8 cellular contexts compared by ENCODE assay signal in the genomic region with DNA sequence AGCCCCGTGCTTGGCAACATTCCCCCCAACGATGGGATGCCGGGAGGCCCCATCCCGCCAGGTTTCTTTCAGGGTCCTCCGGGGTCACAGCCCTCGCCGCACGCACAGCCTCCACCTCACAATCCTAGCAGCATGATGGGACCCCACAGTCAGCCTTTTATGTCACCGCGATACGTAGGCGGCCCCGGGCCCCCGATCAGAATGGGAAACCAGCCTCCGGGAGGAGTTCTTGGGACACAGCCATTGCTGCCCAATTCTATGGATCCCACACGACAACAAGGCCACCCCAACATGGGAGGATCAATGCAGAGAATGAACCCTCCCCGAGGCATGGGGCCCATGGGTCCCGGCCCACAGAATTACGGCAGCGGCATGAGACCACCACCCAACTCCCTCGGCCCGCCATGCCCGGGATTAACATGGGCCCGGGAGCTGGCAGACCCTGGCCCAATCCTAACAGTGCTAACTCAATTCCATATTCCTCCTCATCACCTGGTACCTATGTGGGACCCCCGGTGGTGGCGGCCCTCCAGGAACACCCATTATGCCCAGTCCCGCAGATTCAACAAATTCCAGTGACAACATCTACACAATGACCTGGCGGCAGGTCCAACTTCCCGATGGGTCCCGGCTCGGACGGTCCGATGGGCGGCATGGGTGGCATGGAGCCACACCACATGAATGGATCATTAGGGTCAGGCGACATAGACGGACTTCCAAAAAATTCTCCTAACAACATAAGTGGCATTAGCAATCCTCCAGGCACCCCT.
A peak's percentile ranks its signal among the peaks of the same experiment; 100 is the strongest.
DNase-seq lines count a peak whose midpoint lies in the region; ATAC-seq and TF ChIP-seq lines count a peak whose summit lies in the region.
"Not testable (repeated sequence)": the region's sequence is repeated elsewhere in the genome, so short reads cannot be mapped to it uniquely, and the experiment has no call there.

No MANE protein-coding gene starts in this region.

- not testable (repeated sequence) for TF ChIP-seq CTCF in CD8-positive, alpha-beta T cell (IDR thresholded peaks at IDR 0.05); retinal pigment epithelial cell (conservative IDR thresholded peaks at IDR 0.05; ENCODE audit: low read depth, low read length); type B pancreatic cell (conservative IDR thresholded peaks at IDR 0.05)

- H3K27ac Mint-ChIP-seq in CD8-positive, alpha-beta T cell; activated naive CD4-positive, alpha-beta T cell treated with anti-CD3 and anti-CD28 coated beads, Interleukin-2, amount 10 ng/mL, durations not matched to agents 7 days and 5 days; type B pancreatic cell: not testable (repeated sequence)
- H3K27ac Mint-ChIP-seq in naive B cell = peak overlapping the region in 1 of 6 donors; percentile 27

- H3K4me3 ChIP-seq in CD8-positive, alpha-beta T cell (ENCODE audit: low read depth, low read length) = peak overlapping the region; percentile 12
- H3K4me3 ChIP-seq in SJCRH30 (peak overlapping the region; percentile 55; the same call in 1 of the 2 replicates), duodenal mucosa (ENCODE audit: low read depth in 1 of 2, low read length in 2 of 2) (peak overlapping the region; percentile 36 to 53), iPS DF 6.9 (ENCODE audit: low read length) (peak overlapping the region; percentile 47; the same call in 1 of the 2 replicates), retinal pigment epithelial cell (ENCODE audit: low read length) (peak overlapping the region; percentile 49)

- WGBS in iPS DF 6.9 (ENCODE audit: insufficient coverage, insufficient read length) = no CpG with 5 or more reads among the region's 36 CpGs

- H3K27ac ChIP-seq in CD8-positive, alpha-beta T cell (ENCODE audit: low read depth, low read length); SJCRH30; duodenal mucosa (ENCODE audit: low read depth, low read length); iPS DF 6.9 (ENCODE audit: low read length): not testable (repeated sequence)

- H3K4me1 Mint-ChIP-seq in CD8-positive, alpha-beta T cell (ENCODE audit: low read depth); activated naive CD4-positive, alpha-beta T cell treated with anti-CD3 and anti-CD28 coated beads, Interleukin-2, amount 10 ng/mL, durations not matched to agents 7 days and 5 days; naive B cell; type B pancreatic cell (ENCODE audit: unreplicated experiment): not testable (repeated sequence)

- H3K36me3 ChIP-seq in CD8-positive, alpha-beta T cell (ENCODE audit: insufficient read depth, low read length); SJCRH30; duodenal mucosa (ENCODE audit: control insufficient read depth in 1 of 2, insufficient read depth in 2 of 2, low read length in 2 of 2); iPS DF 6.9 (ENCODE audit: control insufficient read depth, insufficient read depth, low read length): not testable (repeated sequence)

- H3K4me3 Mint-ChIP-seq in CD8-positive, alpha-beta T cell = peak overlapping the region; percentile 63
- peak overlapping the region; percentile 6 for H3K4me3 Mint-ChIP-seq in activated naive CD4-positive, alpha-beta T cell treated with anti-CD3 and anti-CD28 coated beads, Interleukin-2, amount 10 ng/mL, durations not matched to agents 7 days and 5 days
- H3K4me3 Mint-ChIP-seq in naive B cell (peak overlapping the region; percentile 47 to 74 (median 58)), type B pancreatic cell (peak overlapping the region; percentile 85)

- not testable (repeated sequence) for H3K9me3 ChIP-seq in CD8-positive, alpha-beta T cell (ENCODE audit: low read length); SJCRH30 (replicated peaks); duodenal mucosa (ENCODE audit: control insufficient read depth in 1 of 2, low read length in 2 of 2); iPS DF 6.9 (ENCODE audit: control insufficient read depth, insufficient read depth, low read length)

- peaks cover 48% of the 10 kb centered on the region for H3K27me3 Mint-ChIP-seq in CD8-positive, alpha-beta T cell (ENCODE audit: low read depth)
- peaks cover 47% of the 10 kb centered on the region for H3K27me3 Mint-ChIP-seq in activated naive CD4-positive, alpha-beta T cell treated with anti-CD3 and anti-CD28 coated beads, Interleukin-2, amount 10 ng/mL, durations not matched to agents 7 days and 5 days
- H3K27me3 Mint-ChIP-seq in naive B cell (peaks cover 25 to 34% (median 32%) of the 10 kb centered on the region in 3 donors), type B pancreatic cell (peaks cover 52% of the 10 kb centered on the region)

- H3K9me3 Mint-ChIP-seq in CD8-positive, alpha-beta T cell; activated naive CD4-positive, alpha-beta T cell treated with anti-CD3 and anti-CD28 coated beads, Interleukin-2, amount 10 ng/mL, durations not matched to agents 7 days and 5 days; naive B cell; type B pancreatic cell: not testable (repeated sequence)

- DNase-seq in CD8-positive, alpha-beta T cell; SJCRH30; activated naive CD4-positive, alpha-beta T cell treated with anti-CD3 and anti-CD28 coated beads, Interleukin-2, amount 10 ng/mL, durations not matched to agents 7 days and 5 days; iPS DF 6.9 (ENCODE audit: low read depth, low spot score); naive B cell; retinal pigment epithelial cell (ENCODE audit: low read depth); type B pancreatic cell (ENCODE audit: extremely low spot score, unreplicated experiment): not testable (repeated sequence)

- H3K9ac ChIP-seq in duodenal mucosa (ENCODE audit: low read depth in 1 of 2, low read length in 2 of 2) = not testable (repeated sequence)

- CTCF ChIA-PET in CD8-positive, alpha-beta T cell (lab: Charles Lee); activated naive CD4-positive, alpha-beta T cell treated with anti-CD3 and anti-CD28 coated beads, Interleukin-2, amount 10 ng/mL, durations not matched to agents 7 days and 5 days (lab: Charles Lee): not testable (repeated sequence)

- POLR2A ChIA-PET in CD8-positive, alpha-beta T cell (lab: Charles Lee) = not testable (repeated sequence)

- not testable (repeated sequence) for H3K27me3 ChIP-seq in CD8-positive, alpha-beta T cell (ENCODE audit: insufficient read depth, low read length); SJCRH30; iPS DF 6.9 (ENCODE audit: control insufficient read depth, insufficient read depth, low read length)
- H3K27me3 ChIP-seq in duodenal mucosa (ENCODE audit: control insufficient read depth in 1 of 2, insufficient read depth in 2 of 2, low read length in 2 of 2) = peaks cover 10 to 14% of the 10 kb centered on the region in 2 donors

- not testable (repeated sequence) for H3K4me1 ChIP-seq in CD8-positive, alpha-beta T cell (ENCODE audit: insufficient read depth, low read length); SJCRH30; duodenal mucosa (ENCODE audit: control insufficient read depth in 1 of 2, insufficient read depth in 2 of 2, low read length in 2 of 2); iPS DF 6.9 (ENCODE audit: control insufficient read depth, insufficient read depth, low read length)

- H3K36me3 Mint-ChIP-seq in CD8-positive, alpha-beta T cell; activated naive CD4-positive, alpha-beta T cell treated with anti-CD3 and anti-CD28 coated beads, Interleukin-2, amount 10 ng/mL, durations not matched to agents 7 days and 5 days; naive B cell; type B pancreatic cell: not testable (repeated sequence)

- not testable (repeated sequence) for ATAC-seq in CD8-positive, alpha-beta T cell; naive B cell (ENCODE audit: low read depth in 2 of 2)

- intact Hi-C loops in CD8-positive, alpha-beta T cell (cut with DNase I, micrococcal nuclease) = not testable (repeated sequence)

Comparison
In these comparisons a context has a peak if more than half of its experiments do, and no peak if none do; other contexts are left out.
1. H3K4me3 Mint-ChIP-seq: peak in every context shown above with its lines; median percentile 85 in type B pancreatic cell; 63 in CD8-positive, alpha-beta T cell; 58 in naive B cell; 6 in activated naive CD4-positive, alpha-beta T cell treated with anti-CD3 and anti-CD28 coated beads, Interleukin-2, amount 10 ng/mL, durations not matched to agents 7 days and 5 days.